In genomic region chr2:230090978-230091377, GRCh38 we compare ENCODE assay signal across 19 cellular contexts.
"Had no signal": no experiment of that assay in that cellular context is flagged by ENCODE, and none has a peak within 500 bp of the region (broad histone marks: within the 10 kb centered on the region; RNA-seq: fewer than 3 reads in every experiment).

No MANE protein-coding gene starts in this region.

- H3K27me3 ChIP-seq: ovary, tibial nerve, upper lobe of left lung had no signal

- H3K9me3 ChIP-seq: mucosa of descending colon, ovary had no signal

- H3K36me3 ChIP-seq: left ventricle myocardium inferior, ovary, tibial nerve, upper lobe of left lung had no signal

- DNase-seq: hypothalamus; immature natural killer cell; left ventricle myocardium inferior; midbrain; mucosa of descending colon; naive thymus-derived CD4-positive, alpha-beta T cell; ovary; retina; right cardiac atrium; stimulated activated CD4-positive, alpha-beta T cell treated with anti-CD3 and anti-CD28 coated beads, Interleukin-4, amount 100 ng/mL, for 24 hours; stimulated activated naive CD4-positive, alpha-beta T cell; upper lobe of left lung had no signal

- FAIRE-seq: islet of Langerhans had no signal

- H3K27ac ChIP-seq: left ventricle myocardium inferior, ovary, tibial nerve, upper lobe of left lung had no signal

- ATAC-seq: mucosa of descending colon; naive thymus-derived CD4-positive, alpha-beta T cell; natural killer cell treated with Interleukin-12 subunit alpha and Interleukin-12 subunit beta and Interleukin-15 and Interleukin-18, amount 100 ng/mL, for 72 hours; right cardiac atrium; sciatic nerve; stimulated activated effector memory CD8-positive, alpha-beta T cell treated with anti-CD3 and anti-CD28 coated beads, Interleukin-12 subunit alpha, Interleukin-12 subunit beta, amount 100 ng/mL, for 72 hours had no signal

- H3K4me1 ChIP-seq: left ventricle myocardium inferior, tibial nerve, upper lobe of left lung had no signal

- H3K4me3 ChIP-seq: left ventricle myocardium inferior, lung, mucosa of descending colon, ovary, skin epidermis, tibial nerve, upper lobe of left lung had no signal
